28 cellular contexts compared by ENCODE assay signal in the genomic region with DNA sequence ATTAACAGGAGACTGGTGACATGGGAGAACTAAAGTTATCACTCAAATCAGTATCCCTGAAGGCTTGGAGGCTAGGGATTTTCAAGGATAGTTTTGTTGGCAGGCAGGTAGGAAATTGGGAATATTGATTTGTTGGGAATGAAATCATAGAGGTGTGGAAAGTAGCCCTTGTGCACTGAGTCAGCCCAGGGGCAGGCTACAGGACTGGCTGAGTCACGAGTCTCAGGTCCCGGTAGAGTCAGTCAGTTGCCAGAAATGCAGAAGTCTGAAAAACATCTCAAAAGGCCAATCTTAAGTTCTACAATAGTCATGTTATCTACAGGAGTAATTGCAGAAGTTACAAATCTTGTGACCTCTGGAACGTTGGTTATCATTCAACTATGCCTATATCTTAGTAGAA.
"Had no signal": no experiment of that assay in that cellular context is flagged by ENCODE, and none has a peak within 500 bp of the region (broad histone marks: within the 10 kb centered on the region; RNA-seq: fewer than 3 reads in every experiment).

No MANE protein-coding gene starts in this region.

- H3K36me3 Mint-ChIP-seq: neural progenitor cell; stimulated activated memory B cell treated with anti-CD40 and anti-IgM and Interleukin-4, amounts not matched to agents 10 μg/mL and 1 μg/mL and 100 μg/mL, for 72 hours had no signal

- H3K4me3 ChIP-seq: coronary artery, gastroesophageal sphincter, heart left ventricle, hepatocyte, left lung, neural progenitor cell, prostate gland, sigmoid colon, spleen, testis, tibial artery, upper lobe of left lung had no signal

- H3K36me3 ChIP-seq: gastroesophageal sphincter, heart left ventricle, left lung, neural progenitor cell, prostate gland, sigmoid colon, spleen, tibial artery, upper lobe of left lung had no signal

- H3K4me1 ChIP-seq: gastroesophageal sphincter, left lung, neural progenitor cell, prostate gland, sigmoid colon, spleen, testis, tibial artery, upper lobe of left lung had no signal

- H2AFZ ChIP-seq: hepatocyte, neural progenitor cell had no signal

- DNase-seq: effector memory CD8-positive, alpha-beta T cell; foreskin fibroblast; heart left ventricle; kidney; left cardiac atrium; left lung; mesendoderm; midbrain; naive thymus-derived CD4-positive, alpha-beta T cell; right cardiac atrium; sigmoid colon; spleen; stimulated activated CD4-positive, alpha-beta T cell treated with anti-CD3 and anti-CD28 coated beads, Interleukin-4, amount 100 ng/mL, for 4 hours; stimulated activated naive CD8-positive, alpha-beta T cell treated with anti-CD3 and anti-CD28 coated beads, Interleukin-15, Interleukin-2, amounts not matched to agents 100 U/mL and 50 U/mL, for 24 hours; substantia nigra; testis; tibial artery; upper lobe of left lung had no signal

- ATAC-seq: effector memory CD8-positive, alpha-beta T cell; esophagus mucosa; gastroesophageal sphincter; heart left ventricle; left cardiac atrium; left lung; naive thymus-derived CD4-positive, alpha-beta T cell; right cardiac atrium; stimulated activated memory B cell treated with anti-CD40 and anti-IgM and Interleukin-4, amounts not matched to agents 10 μg/mL and 1 μg/mL and 100 μg/mL, for 72 hours; stimulated activated naive CD8-positive, alpha-beta T cell treated with anti-CD3 and anti-CD28 coated beads, Interleukin-15, Interleukin-2, amounts not matched to agents 100 U/mL and 50 U/mL, for 24 hours had no signal

- FAIRE-seq: urothelium cell line had no signal

- H3K4me2 ChIP-seq: hepatocyte, neural progenitor cell had no signal

- H3K4me3 Mint-ChIP-seq: effector memory CD8-positive, alpha-beta T cell; naive thymus-derived CD4-positive, alpha-beta T cell; nephron; neural progenitor cell; stimulated activated memory B cell treated with anti-CD40 and anti-IgM and Interleukin-4, amounts not matched to agents 10 μg/mL and 1 μg/mL and 100 μg/mL, for 72 hours had no signal

- H3K27ac Mint-ChIP-seq: effector memory CD8-positive, alpha-beta T cell; naive thymus-derived CD4-positive, alpha-beta T cell; nephron; neural progenitor cell; stimulated activated memory B cell treated with anti-CD40 and anti-IgM and Interleukin-4, amounts not matched to agents 10 μg/mL and 1 μg/mL and 100 μg/mL, for 72 hours had no signal

- H3K79me2 ChIP-seq: hepatocyte had no signal

- H3K27ac ChIP-seq: coronary artery, epithelial cell of prostate, gastroesophageal sphincter, heart left ventricle, hepatocyte, left lung, neural progenitor cell, prostate gland, sigmoid colon, spleen, testis, tibial artery, upper lobe of left lung had no signal

- H3K9ac ChIP-seq: neural progenitor cell had no signal

- H3K27me3 Mint-ChIP-seq: stimulated activated memory B cell treated with anti-CD40 and anti-IgM and Interleukin-4, amounts not matched to agents 10 μg/mL and 1 μg/mL and 100 μg/mL, for 72 hours had no signal

- H3K27me3 ChIP-seq: gastroesophageal sphincter, heart left ventricle, hepatocyte, left lung, neural progenitor cell, sigmoid colon, spleen, testis, tibial artery, upper lobe of left lung had no signal

- H3K9me3 ChIP-seq: prostate gland, sigmoid colon, testis had no signal

- H3K4me1 Mint-ChIP-seq: naive thymus-derived CD4-positive, alpha-beta T cell; stimulated activated memory B cell treated with anti-CD40 and anti-IgM and Interleukin-4, amounts not matched to agents 10 μg/mL and 1 μg/mL and 100 μg/mL, for 72 hours had no signal
